24 cellular contexts compared by ENCODE assay signal in the genomic region with DNA sequence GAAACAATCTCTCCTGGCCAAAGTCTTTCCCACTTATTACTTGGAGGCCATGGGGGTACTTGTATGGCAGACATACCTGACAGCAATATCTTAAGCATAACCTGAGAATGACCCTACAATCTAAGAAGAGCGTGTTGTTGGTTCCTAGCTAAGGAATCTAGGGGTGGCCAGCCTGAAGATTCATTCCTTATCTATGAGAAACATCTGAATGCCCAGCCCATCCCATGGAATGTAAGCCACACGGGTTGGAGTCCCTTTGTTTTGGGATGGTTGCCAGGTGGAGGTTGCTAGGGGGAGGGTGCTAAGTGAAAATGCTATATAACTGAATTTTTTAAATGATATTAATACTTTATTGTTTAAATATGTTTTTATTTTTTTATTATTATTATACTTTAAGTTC.
DNase-seq lines count a peak whose midpoint lies in the region; FAIRE-seq and TF ChIP-seq lines count a peak whose summit lies in the region.
"Had no signal": no experiment of that assay in that cellular context is flagged by ENCODE, and none has a peak within 500 bp of the region (broad histone marks: within the 10 kb centered on the region; RNA-seq: fewer than 3 reads in every experiment).

No MANE protein-coding gene starts in this region.

- no peak overlapping the region for H2BK5ac ChIP-seq in trophoblast cell (ENCODE audit: low read depth, low read length, poor library complexity)

- no peak overlapping the region for H2BK120ac ChIP-seq in trophoblast cell (ENCODE audit: insufficient read depth, low read length, poor library complexity)

- intact Hi-C loops in OCI-LY7 (cut with micrococcal nuclease; ENCODE audit: unreplicated experiment): no loop called here

- H3K23ac ChIP-seq in trophoblast cell (ENCODE audit: low read length): no peak overlapping the region

- CTCF ChIA-PET in OCI-LY7 (lab: Charles Lee; ENCODE audit: unreplicated experiment): no interaction called here

- no peaks in the 10 kb centered on the region for H3K9me2 ChIP-seq in GM23248 (ENCODE audit: insufficient read depth)
- no peaks in the 10 kb centered on the region for H3K9me2 ChIP-seq in OCI-LY7 (ENCODE audit: insufficient read depth, low read length)

- no peak overlapping the region for H3K4ac ChIP-seq in trophoblast cell (ENCODE audit: low read depth, low read length)

- no peak overlapping the region for H2BK12ac ChIP-seq in trophoblast cell (ENCODE audit: low read length)

- no peak for TF ChIP-seq CTCF in bronchial epithelial cell (IDR thresholded peaks at IDR 0.05; ENCODE audit: insufficient read depth, low read length, severe bottlenecking)
- no peak for TF ChIP-seq CTCF in D721Med (IDR thresholded peaks at IDR 0.05; ENCODE audit: insufficient read depth, missing control alignments)
- TF ChIP-seq CTCF in GM10266 (IDR thresholded peaks at IDR 0.05; ENCODE audit: control insufficient read depth, insufficient read depth, low read depth, missing control alignments): no peak
- no peak for TF ChIP-seq CTCF in OCI-LY7 (conservative IDR thresholded peaks at IDR 0.05; ENCODE audit: low read length)

- no peaks in the 10 kb centered on the region for H3K79me1 ChIP-seq in trophoblast cell (ENCODE audit: low read length)

- H3K14ac ChIP-seq in trophoblast cell (ENCODE audit: low read length): no peak overlapping the region

- H2AFZ ChIP-seq in GM23248 (no peak overlapping the region), trophoblast cell (ENCODE audit: insufficient read depth, low read length, poor library complexity) (no peak overlapping the region), OCI-LY7 (ENCODE audit: low read length) (no peak overlapping the region)

- H3K18ac ChIP-seq in trophoblast cell (ENCODE audit: low read length): no peak overlapping the region

- no peak overlapping the region for H3K4me2 ChIP-seq in GM23248 (ENCODE audit: unreplicated experiment)
- no peak overlapping the region for H3K4me2 ChIP-seq in trophoblast cell (ENCODE audit: low read length)
- no peak overlapping the region for H3K4me2 ChIP-seq in OCI-LY7 (ENCODE audit: low read length)
- H3K4me2 ChIP-seq: BLaER1 treated with 17β-estradiol and CSF1 and Interleukin-3, amounts not matched to agents 10 nM and 100 nM had no signal

- no peak overlapping the region for H2AK5ac ChIP-seq in trophoblast cell (ENCODE audit: low read length)

- H3F3A ChIP-seq in GM23248 (ENCODE audit: insufficient read depth): peaks cover 4% of the 10 kb centered on the region; the same call in 1 of the 2 replicates

- POLR2A ChIA-PET in OCI-LY7 (lab: Charles Lee): no interaction called here

- H3K36me3 ChIP-seq in GM23248 (ENCODE audit: low read depth) (no peaks in the 10 kb centered on the region), bronchial epithelial cell (ENCODE audit: control insufficient read depth, insufficient read depth, low read length) (no peaks in the 10 kb centered on the region), trophoblast cell (ENCODE audit: control insufficient read depth in 1 of 2, insufficient read depth in 2 of 2, low read length in 2 of 2) (no peaks in the 10 kb centered on the region), OCI-LY7 (ENCODE audit: insufficient read depth, low read length) (no peaks in the 10 kb centered on the region)
- H3K36me3 ChIP-seq: BLaER1 treated with 17β-estradiol and CSF1 and Interleukin-3, amounts not matched to agents 10 nM and 100 nM; WERI-Rb-1 had no signal

- no peak overlapping the region for H4K12ac ChIP-seq in trophoblast cell (ENCODE audit: low read depth, low read length)

- H4K20me1 ChIP-seq in GM23248 (ENCODE audit: insufficient read depth) (no peaks in the 10 kb centered on the region), OCI-LY7 (ENCODE audit: insufficient read depth, low read length) (no peaks in the 10 kb centered on the region)
- H4K20me1 ChIP-seq: BLaER1 treated with 17β-estradiol and CSF1 and Interleukin-3, amounts not matched to agents 10 nM and 100 nM had no signal

- H3K9me3 ChIP-seq in GM23248 (ENCODE audit: low read depth) (no peaks in the 10 kb centered on the region), trophoblast cell (ENCODE audit: insufficient read depth, low read depth, low read length) (no peaks in the 10 kb centered on the region), OCI-LY7 (ENCODE audit: low read length) (no peaks in the 10 kb centered on the region)
- H3K9me3 ChIP-seq: BLaER1 treated with 17β-estradiol and CSF1 and Interleukin-3, amounts not matched to agents 10 nM and 100 nM had no signal

- H3K4me1 ChIP-seq in GM23248 (ENCODE audit: insufficient read depth) (peaks cover 12% of the 10 kb centered on the region; the same call in 1 of the 2 replicates), trophoblast cell (ENCODE audit: control insufficient read depth in 1 of 2, insufficient read depth in 2 of 2, low read length in 2 of 2) (no peaks in the 10 kb centered on the region), OCI-LY7 (ENCODE audit: insufficient read depth, low read length, poor library complexity, severe bottlenecking) (no peaks in the 10 kb centered on the region)

- H3K4me3 ChIP-seq in GM23248: no peak overlapping the region
- H3K4me3 ChIP-seq in bronchial epithelial cell (ENCODE audit: low read depth, low read length): no peak overlapping the region
- no peak overlapping the region for H3K4me3 ChIP-seq in trophoblast cell (ENCODE audit: low read depth, low read length)
- H3K4me3 ChIP-seq in OCI-LY7 (ENCODE audit: low read depth, low read length, poor library complexity, severe bottlenecking): no peak overlapping the region
- H3K4me3 ChIP-seq: BLaER1 treated with 17β-estradiol and CSF1 and Interleukin-3, amounts not matched to agents 10 nM and 100 nM; K562; lung had no signal

- 35 to 40% methylated on average over 2 of the region's 2 CpGs for WGBS in GM23248 (ENCODE audit: low coverage in 1 of 2, low lambda C conversion rate in 2 of 2, missing lambda C conversion rate in 2 of 2), 2 experiments
- WGBS in trophoblast cell (ENCODE audit: extremely low coverage, insufficient coverage, insufficient read length): no CpG with 5 or more reads among the region's 2 CpGs

- H4K8ac ChIP-seq in trophoblast cell (ENCODE audit: low read depth, low read length): no peak overlapping the region

- no peak overlapping the region for H3K27ac ChIP-seq in GM23248
- no peak overlapping the region for H3K27ac ChIP-seq in trophoblast cell (ENCODE audit: low read depth, low read length)
- H3K27ac ChIP-seq in OCI-LY7 (ENCODE audit: low read depth, low read length, poor library complexity, severe bottlenecking): no peak overlapping the region
- H3K27ac ChIP-seq: BLaER1 treated with 17β-estradiol and CSF1 and Interleukin-3, amounts not matched to agents 10 nM and 100 nM; WERI-Rb-1 had no signal

- BruUV-seq in OCI-LY7 (replicated peaks; lab: Mats Ljungman, UMichigan): no TSS peak

- in situ Hi-C loops in GM23248 (cut with MboI): loop anchor here (25.0 kb wide), 1 partner anchor 275 kb away; no protein-coding TSS in a partner anchor

- FAIRE-seq in bronchial epithelial cell (lab: Jason Lieb, UNC): no peak
- FAIRE-seq in D721Med (lab: Jason Lieb, UNC): no peak
- FAIRE-seq: endothelial cell of umbilical vein, GM18507, K562 had no signal

- H3K27me3 ChIP-seq in GM23248 (replicated peaks; ENCODE audit: insufficient read depth): no peaks in the 10 kb centered on the region; the same call in 1 of the 2 replicates
- H3K27me3 ChIP-seq in bronchial epithelial cell (ENCODE audit: control insufficient read depth, insufficient read depth, low read length): no peaks in the 10 kb centered on the region
- H3K27me3 ChIP-seq in trophoblast cell (ENCODE audit: insufficient read depth, low read length): no peaks in the 10 kb centered on the region
- H3K27me3 ChIP-seq: BLaER1 treated with 17β-estradiol and CSF1 and Interleukin-3, amounts not matched to agents 10 nM and 100 nM had no signal

- H3K9ac ChIP-seq in GM23248 (no peak overlapping the region), trophoblast cell (ENCODE audit: low read length) (no peak overlapping the region)
- H3K9ac ChIP-seq: BLaER1 treated with 17β-estradiol and CSF1 and Interleukin-3, amounts not matched to agents 10 nM and 100 nM had no signal

- no peaks in the 10 kb centered on the region for H3K79me2 ChIP-seq in GM23248 (ENCODE audit: insufficient read depth)
- H3K79me2 ChIP-seq in trophoblast cell (ENCODE audit: control insufficient read depth, insufficient read depth, low read length, poor library complexity): no peaks in the 10 kb centered on the region
- no peaks in the 10 kb centered on the region for H3K79me2 ChIP-seq in OCI-LY7 (ENCODE audit: insufficient read depth, low read depth, low read length)

- H4K91ac ChIP-seq in trophoblast cell (ENCODE audit: low read depth, low read length): no peak overlapping the region

- DNase-seq in GM23248 (peak; percentile 9), M059J (ENCODE audit: low read depth) (peak; percentile 91), bronchial epithelial cell (ENCODE audit: low read depth) (peak; percentile 33), trophoblast cell (peak; percentile 21 to 37), D721Med (ENCODE audit: insufficient read length, low spot score) (no peak), NCI-H2227 treated with DMSO at 0.1 percent for 48 hours (lab: John Stamatoyannopoulos, UW) (no peak), GM10266 (ENCODE audit: extremely low spot score) (no peak), OCI-LY7 (ENCODE audit: low spot score) (no peak)
- DNase-seq: activated CD4-positive, alpha-beta T cell treated with anti-CD3 and anti-CD28 coated beads, Interleukin-2, amount 10 ng/mL, durations not matched to agents 7 days and 5 days; activated T-cell treated with anti-CD3 and anti-CD28 coated beads, Interleukin-2, amount 50 U/mL, for 4 hours; islet precursor cell; NCI-H1417 treated with DMSO at 0.1 percent for 48 hours; NCI-H2081; NCI-H446 treated with DMSO at 0.1 percent for 48 hours; NCI-H82; posterior cingulate gyrus; Right ventricle myocardium superior; stimulated activated naive B cell treated with anti-CD40 and anti-IgM and Interleukin-4, amounts not matched to agents 10 μg/mL and 1 μg/mL and 100 μg/mL, for 72 hours; WERI-Rb-1 had no signal

Comparison
In these comparisons a context has a peak if more than half of its experiments do, and no peak if none do; other contexts are left out.
1. DNase-seq: peak in GM23248 (single experiment), M059J (single experiment), bronchial epithelial cell (single experiment) and trophoblast cell (2 of 2); none in D721Med (single experiment), NCI-H2227 treated with DMSO at 0.1 percent for 48 hours (single experiment), GM10266 (single experiment) and OCI-LY7 (single experiment).